ENCODE assay signal across 13 cellular contexts in the genomic region with DNA sequence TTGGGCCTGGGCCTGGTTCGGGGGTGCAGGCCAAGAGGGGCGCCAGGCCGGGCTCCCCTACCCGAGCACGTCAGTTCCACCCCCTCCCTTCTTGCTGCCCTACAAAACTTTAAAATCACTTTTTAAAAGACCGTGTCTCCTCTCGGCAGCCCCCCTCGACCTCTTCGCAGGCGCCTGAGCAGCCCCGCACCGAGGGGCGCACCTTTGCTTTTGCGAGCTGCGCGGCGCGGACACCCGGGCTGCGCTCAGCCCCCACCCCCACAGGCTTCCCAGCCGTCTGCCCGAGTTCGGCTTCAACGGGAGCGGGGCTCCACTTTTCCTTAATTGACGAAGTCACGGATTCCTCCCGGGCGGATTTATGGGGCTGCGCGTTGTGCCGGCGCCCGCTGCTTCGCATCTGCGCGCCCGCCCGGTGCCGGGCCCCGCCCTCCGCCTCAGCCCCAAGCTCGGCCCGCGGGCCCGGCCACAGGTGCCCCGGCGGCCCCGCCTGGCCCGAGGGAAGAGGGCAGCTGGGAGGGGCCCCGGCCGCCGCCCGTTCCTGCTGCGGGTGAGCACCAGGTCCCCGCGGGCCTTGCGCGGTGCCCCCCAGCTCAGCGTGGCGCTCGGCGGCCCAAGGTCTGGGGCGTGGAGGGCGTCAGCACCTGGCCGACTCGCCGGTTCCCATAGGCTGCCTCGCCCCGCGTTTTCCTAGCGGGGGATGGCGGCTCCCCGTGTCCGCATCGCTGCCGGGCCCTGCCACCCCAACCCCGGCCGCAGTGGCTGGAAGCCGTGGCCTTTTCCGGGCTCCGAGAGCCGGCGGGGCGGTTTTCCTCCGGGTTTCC. TPM values are rescaled to one million over a fixed set of nuclear protein-coding genes. Genes with fewer than 3 reads are reported as not detected.
A peak's percentile ranks its signal among the peaks of the same experiment; 100 is the strongest.
DNase-seq lines count a peak whose midpoint lies in the region; ATAC-seq and TF ChIP-seq lines count a peak whose summit lies in the region.
"Had no signal": no experiment of that assay in that cellular context is flagged by ENCODE, and none has a peak within 500 bp of the region (broad histone marks: within the 10 kb centered on the region; RNA-seq: fewer than 3 reads in every experiment).

No MANE protein-coding gene starts in this region.

- H3K27ac ChIP-seq in Peyer's patch (no peak overlapping the region), sigmoid colon (no peak overlapping the region)
- H3K27ac ChIP-seq: tibial nerve had no signal

- H3K9me3 ChIP-seq in Peyer's patch: peaks cover 0 to 5% (median 0%) of the 10 kb centered on the region in 4 donors
- H3K9me3 ChIP-seq in sigmoid colon: no peaks in the 10 kb centered on the region
- H3K9me3 ChIP-seq: tibial nerve had no signal

- DNase-seq in DMS53 (lab: John Stamatoyannopoulos, UW) (peak; percentile 50), DMS53 treated with DMSO at 0.1 percent for 48 hours (lab: John Stamatoyannopoulos, UW; ENCODE audit: unreplicated experiment) (no peak), Peyer's patch (peak in 2 of 3 donors; percentile 42 to 56), iPS-NIHi7 (ENCODE audit: extremely low spot score) (peak; percentile 45), sigmoid colon (no peak), inferior parietal cortex (ENCODE audit: extremely low spot score) (no peak), NCI-H82 treated with DMSO at 0.1 percent for 48 hours (lab: John Stamatoyannopoulos, UW; ENCODE audit: unreplicated experiment) (no peak)
- DNase-seq: activated naive CD4-positive, alpha-beta T cell treated with Interleukin-2 at 50 U/mL for 16 hours; central memory CD4-positive, alpha-beta T cell had no signal

- H3K4me1 ChIP-seq in Peyer's patch: peaks cover 0 to 41% (median 3%) of the 10 kb centered on the region in 4 donors
- H3K4me1 ChIP-seq in sigmoid colon: peaks cover 0 to 34% (median 31%) of the 10 kb centered on the region in 4 donors

- no peak for TF ChIP-seq POLR2A in Peyer's patch (IDR thresholded peaks at IDR 0.05)
- no peak for TF ChIP-seq POLR2A in sigmoid colon (IDR thresholded peaks at IDR 0.05)

- peak overlapping the region in 2 of 4 donors; percentile 30 to 46 for H3K4me3 ChIP-seq in Peyer's patch
- H3K4me3 ChIP-seq in sigmoid colon: peak overlapping the region in 3 of 4 donors; percentile 5 to 32 (median 25)

- intact Hi-C loops in sigmoid colon (cut with DNase I): no loop called here

- ATAC-seq in HG03108 (IDR thresholded peaks at IDR 0.05; ENCODE audit: unreplicated experiment): no peak
- ATAC-seq: esophagus mucosa had no signal

- H3K27me3 ChIP-seq in Peyer's patch (peaks cover 0 to 66% of the 10 kb centered on the region in 2 donors), sigmoid colon (peaks cover 54 to 100% (median 96%) of the 10 kb centered on the region in 3 donors)

- WGBS in sigmoid colon, 2 donors: 1 to 3% methylated on average over 86 of the region's 86 CpGs

- TF ChIP-seq CTCF in Peyer's patch (IDR thresholded peaks at IDR 0.05): no peak
- no peak for TF ChIP-seq CTCF in sigmoid colon (IDR thresholded peaks at IDR 0.05)

- H3K36me3 ChIP-seq in Peyer's patch (no peaks in the 10 kb centered on the region), sigmoid colon (no peaks in the 10 kb centered on the region)
- H3K36me3 ChIP-seq: tibial nerve had no signal

- no peak for TF ChIP-seq EP300 in sigmoid colon (IDR thresholded peaks at IDR 0.05)

RNA-seq across cellular contexts. Expression of a gene that starts 10.8 kb away (rescaled TPM):
- total RNA-seq in Peyer's patch: 10 to 100 TPM in 3 of 4 donors, 1 to 10 TPM in 1; 7.4 to 41.9 (median 16.9) TPM
- total RNA-seq in sigmoid colon: not detected
- 1 to 10 TPM; 4.2 to 5.3 (median 4.2) TPM for polyA plus RNA-seq in sigmoid colon
- total RNA-seq: skeletal muscle tissue, tibial nerve had no signal

Comparison
In these comparisons a context has a peak if more than half of its experiments do, and no peak if none do; other contexts are left out.
1. DNase-seq: peak in DMS53 (single experiment), Peyer's patch (2 of 3) and iPS-NIHi7 (single experiment); none in DMS53 treated with DMSO at 0.1 percent for 48 hours (single experiment), sigmoid colon (single experiment), inferior parietal cortex (single experiment) and NCI-H82 treated with DMSO at 0.1 percent for 48 hours (single experiment).
2. RNA of a gene that starts 10.8 kb away (total RNA-seq): 7.4 to 41.9 TPM in Peyer's patch; not detected in sigmoid colon; every median in the first group is over 4 times any median in the second.